ENCODE assay signal across 1 cellular context in genomic region chr6:79525272-79526100, GRCh38.
TF ChIP-seq lines count a peak whose summit lies in the region.

No MANE protein-coding gene starts in this region.

TF ChIP-seq in HepG2, 621 proteins besides CTCF, POLR2A, EP300 and RAD21 (continued from another document and continues in another):
- TF ChIP-seq, protein P1, sequence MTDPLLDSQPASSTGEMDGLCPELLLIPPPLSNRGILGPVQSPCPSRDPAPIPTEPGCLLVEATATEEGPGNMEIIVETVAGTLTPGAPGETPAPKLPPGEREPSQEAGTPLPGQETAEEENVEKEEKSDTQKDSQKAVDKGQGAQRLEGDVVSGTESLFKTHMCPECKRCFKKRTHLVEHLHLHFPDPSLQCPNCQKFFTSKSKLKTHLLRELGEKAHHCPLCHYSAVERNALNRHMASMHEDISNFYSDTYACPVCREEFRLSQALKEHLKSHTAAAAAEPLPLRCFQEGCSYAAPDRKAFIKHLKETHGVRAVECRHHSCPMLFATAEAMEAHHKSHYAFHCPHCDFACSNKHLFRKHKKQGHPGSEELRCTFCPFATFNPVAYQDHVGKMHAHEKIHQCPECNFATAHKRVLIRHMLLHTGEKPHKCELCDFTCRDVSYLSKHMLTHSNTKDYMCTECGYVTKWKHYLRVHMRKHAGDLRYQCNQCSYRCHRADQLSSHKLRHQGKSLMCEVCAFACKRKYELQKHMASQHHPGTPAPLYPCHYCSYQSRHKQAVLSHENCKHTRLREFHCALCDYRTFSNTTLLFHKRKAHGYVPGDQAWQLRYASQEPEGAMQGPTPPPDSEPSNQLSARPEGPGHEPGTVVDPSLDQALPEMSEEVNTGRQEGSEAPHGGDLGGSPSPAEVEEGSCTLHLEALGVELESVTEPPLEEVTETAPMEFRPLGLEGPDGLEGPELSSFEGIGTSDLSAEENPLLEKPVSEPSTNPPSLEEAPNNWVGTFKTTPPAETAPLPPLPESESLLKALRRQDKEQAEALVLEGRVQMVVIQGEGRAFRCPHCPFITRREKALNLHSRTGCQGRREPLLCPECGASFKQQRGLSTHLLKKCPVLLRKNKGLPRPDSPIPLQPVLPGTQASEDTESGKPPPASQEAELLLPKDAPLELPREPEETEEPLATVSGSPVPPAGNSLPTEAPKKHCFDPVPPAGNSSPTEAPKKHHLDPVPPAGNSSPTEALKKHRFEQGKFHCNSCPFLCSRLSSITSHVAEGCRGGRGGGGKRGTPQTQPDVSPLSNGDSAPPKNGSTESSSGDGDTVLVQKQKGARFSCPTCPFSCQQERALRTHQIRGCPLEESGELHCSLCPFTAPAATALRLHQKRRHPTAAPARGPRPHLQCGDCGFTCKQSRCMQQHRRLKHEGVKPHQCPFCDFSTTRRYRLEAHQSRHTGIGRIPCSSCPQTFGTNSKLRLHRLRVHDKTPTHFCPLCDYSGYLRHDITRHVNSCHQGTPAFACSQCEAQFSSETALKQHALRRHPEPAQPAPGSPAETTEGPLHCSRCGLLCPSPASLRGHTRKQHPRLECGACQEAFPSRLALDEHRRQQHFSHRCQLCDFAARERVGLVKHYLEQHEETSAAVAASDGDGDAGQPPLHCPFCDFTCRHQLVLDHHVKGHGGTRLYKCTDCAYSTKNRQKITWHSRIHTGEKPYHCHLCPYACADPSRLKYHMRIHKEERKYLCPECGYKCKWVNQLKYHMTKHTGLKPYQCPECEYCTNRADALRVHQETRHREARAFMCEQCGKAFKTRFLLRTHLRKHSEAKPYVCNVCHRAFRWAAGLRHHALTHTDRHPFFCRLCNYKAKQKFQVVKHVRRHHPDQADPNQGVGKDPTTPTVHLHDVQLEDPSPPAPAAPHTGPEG (CRISPR knock-in tag; IDR thresholded peaks at IDR 0.05) = no peak
- peak; percentile 47; the same call in 1 of the 2 replicates for TF ChIP-seq GATA4 (IDR thresholded peaks at IDR 0.05; ENCODE audit: borderline replicate concordance, low read depth)
- 0 out of 2 replicates have a peak, but pooled peaks have one; percentile 36 for TF ChIP-seq ZNF30 (CRISPR knock-in tag; IDR thresholded peaks at IDR 0.05)
- TF ChIP-seq ETV5 (CRISPR knock-in tag; IDR thresholded peaks at IDR 0.05; ENCODE audit: borderline replicate concordance) = peak; percentile 81; the same call in 1 of the 2 replicates
- TF ChIP-seq PAXIP1 (CRISPR knock-in tag; conservative IDR thresholded peaks at IDR 0.05) = peak; percentile 87
- peak; percentile 63; the same call in 1 of the 2 replicates for TF ChIP-seq ZNF281 (CRISPR knock-in tag; IDR thresholded peaks at IDR 0.05; ENCODE audit: borderline replicate concordance)
- peak; percentile 58; the same call in 1 of the 2 replicates for TF ChIP-seq NFIC (IDR thresholded peaks at IDR 0.05; ENCODE audit: low read length)
- peak; percentile 67; the same call in 1 of the 2 replicates for TF ChIP-seq RARA (CRISPR knock-in tag; IDR thresholded peaks at IDR 0.05)
- TF ChIP-seq, protein P2, sequence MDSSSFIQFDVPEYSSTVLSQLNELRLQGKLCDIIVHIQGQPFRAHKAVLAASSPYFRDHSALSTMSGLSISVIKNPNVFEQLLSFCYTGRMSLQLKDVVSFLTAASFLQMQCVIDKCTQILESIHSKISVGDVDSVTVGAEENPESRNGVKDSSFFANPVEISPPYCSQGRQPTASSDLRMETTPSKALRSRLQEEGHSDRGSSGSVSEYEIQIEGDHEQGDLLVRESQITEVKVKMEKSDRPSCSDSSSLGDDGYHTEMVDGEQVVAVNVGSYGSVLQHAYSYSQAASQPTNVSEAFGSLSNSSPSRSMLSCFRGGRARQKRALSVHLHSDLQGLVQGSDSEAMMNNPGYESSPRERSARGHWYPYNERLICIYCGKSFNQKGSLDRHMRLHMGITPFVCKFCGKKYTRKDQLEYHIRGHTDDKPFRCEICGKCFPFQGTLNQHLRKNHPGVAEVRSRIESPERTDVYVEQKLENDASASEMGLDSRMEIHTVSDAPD (CRISPR knock-in tag; IDR thresholded peaks at IDR 0.05) = 0 out of 2 replicates have a peak, but pooled peaks have one; percentile 36
- peak; percentile 92 for TF ChIP-seq ZFX (CRISPR knock-in tag; IDR thresholded peaks at IDR 0.05; ENCODE audit: low read depth)
- TF ChIP-seq NAIF1 (CRISPR knock-in tag; IDR thresholded peaks at IDR 0.05; ENCODE audit: borderline replicate concordance) = no peak
- peak; percentile 29; the same call in 1 of the 2 replicates for TF ChIP-seq TCF7 (IDR thresholded peaks at IDR 0.05; ENCODE audit: low read depth)
- TF ChIP-seq, protein P3, sequence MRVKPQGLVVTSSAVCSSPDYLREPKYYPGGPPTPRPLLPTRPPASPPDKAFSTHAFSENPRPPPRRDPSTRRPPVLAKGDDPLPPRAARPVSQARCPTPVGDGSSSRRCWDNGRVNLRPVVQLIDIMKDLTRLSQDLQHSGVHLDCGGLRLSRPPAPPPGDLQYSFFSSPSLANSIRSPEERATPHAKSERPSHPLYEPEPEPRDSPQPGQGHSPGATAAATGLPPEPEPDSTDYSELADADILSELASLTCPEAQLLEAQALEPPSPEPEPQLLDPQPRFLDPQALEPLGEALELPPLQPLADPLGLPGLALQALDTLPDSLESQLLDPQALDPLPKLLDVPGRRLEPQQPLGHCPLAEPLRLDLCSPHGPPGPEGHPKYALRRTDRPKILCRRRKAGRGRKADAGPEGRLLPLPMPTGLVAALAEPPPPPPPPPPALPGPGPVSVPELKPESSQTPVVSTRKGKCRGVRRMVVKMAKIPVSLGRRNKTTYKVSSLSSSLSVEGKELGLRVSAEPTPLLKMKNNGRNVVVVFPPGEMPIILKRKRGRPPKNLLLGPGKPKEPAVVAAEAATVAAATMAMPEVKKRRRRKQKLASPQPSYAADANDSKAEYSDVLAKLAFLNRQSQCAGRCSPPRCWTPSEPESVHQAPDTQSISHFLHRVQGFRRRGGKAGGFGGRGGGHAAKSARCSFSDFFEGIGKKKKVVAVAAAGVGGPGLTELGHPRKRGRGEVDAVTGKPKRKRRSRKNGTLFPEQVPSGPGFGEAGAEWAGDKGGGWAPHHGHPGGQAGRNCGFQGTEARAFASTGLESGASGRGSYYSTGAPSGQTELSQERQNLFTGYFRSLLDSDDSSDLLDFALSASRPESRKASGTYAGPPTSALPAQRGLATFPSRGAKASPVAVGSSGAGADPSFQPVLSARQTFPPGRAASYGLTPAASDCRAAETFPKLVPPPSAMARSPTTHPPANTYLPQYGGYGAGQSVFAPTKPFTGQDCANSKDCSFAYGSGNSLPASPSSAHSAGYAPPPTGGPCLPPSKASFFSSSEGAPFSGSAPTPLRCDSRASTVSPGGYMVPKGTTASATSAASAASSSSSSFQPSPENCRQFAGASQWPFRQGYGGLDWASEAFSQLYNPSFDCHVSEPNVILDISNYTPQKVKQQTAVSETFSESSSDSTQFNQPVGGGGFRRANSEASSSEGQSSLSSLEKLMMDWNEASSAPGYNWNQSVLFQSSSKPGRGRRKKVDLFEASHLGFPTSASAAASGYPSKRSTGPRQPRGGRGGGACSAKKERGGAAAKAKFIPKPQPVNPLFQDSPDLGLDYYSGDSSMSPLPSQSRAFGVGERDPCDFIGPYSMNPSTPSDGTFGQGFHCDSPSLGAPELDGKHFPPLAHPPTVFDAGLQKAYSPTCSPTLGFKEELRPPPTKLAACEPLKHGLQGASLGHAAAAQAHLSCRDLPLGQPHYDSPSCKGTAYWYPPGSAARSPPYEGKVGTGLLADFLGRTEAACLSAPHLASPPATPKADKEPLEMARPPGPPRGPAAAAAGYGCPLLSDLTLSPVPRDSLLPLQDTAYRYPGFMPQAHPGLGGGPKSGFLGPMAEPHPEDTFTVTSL (CRISPR knock-in tag; IDR thresholded peaks at IDR 0.05; ENCODE audit: borderline replicate concordance) = peak; percentile 83; the same call in 1 of the 2 replicates
- TF ChIP-seq ZNF121 (CRISPR knock-in tag; IDR thresholded peaks at IDR 0.05) = 0 out of 2 replicates have a peak, but pooled peaks have one; percentile 11
- peak; percentile 50 for TF ChIP-seq HMG20B (CRISPR knock-in tag; conservative IDR thresholded peaks at IDR 0.05)
- TF ChIP-seq ZNF616 (CRISPR knock-in tag; IDR thresholded peaks at IDR 0.05; ENCODE audit: low read depth) = 0 out of 2 replicates have a peak, but pooled peaks have one; percentile 42
- 0 out of 2 replicates have a peak, but pooled peaks have one; percentile 49 for TF ChIP-seq SIX1 (CRISPR knock-in tag; IDR thresholded peaks at IDR 0.05; ENCODE audit: borderline replicate concordance)
- peak; percentile 47 for TF ChIP-seq SKI (IDR thresholded peaks at IDR 0.05; ENCODE audit: partially characterized antibody)
- TF ChIP-seq ZNF781 (CRISPR knock-in tag; IDR thresholded peaks at IDR 0.05; ENCODE audit: borderline replicate concordance, not compliant biosample characterization) = peak; percentile 27
- peak; percentile 59 for TF ChIP-seq ELF3 (CRISPR knock-in tag; IDR thresholded peaks at IDR 0.05)
- peak; percentile 68; the same call in 1 of the 2 replicates for TF ChIP-seq NCOA1 (CRISPR knock-in tag; IDR thresholded peaks at IDR 0.05)
- 0 out of 2 replicates have a peak, but pooled peaks have one; percentile 22 for TF ChIP-seq NFYB (CRISPR knock-in tag; IDR thresholded peaks at IDR 0.05)
- no peak for TF ChIP-seq SP2 (CRISPR knock-in tag; IDR thresholded peaks at IDR 0.05)
- peak; percentile 71 for TF ChIP-seq GATAD2A (CRISPR knock-in tag; IDR thresholded peaks at IDR 0.05)
- no peak for TF ChIP-seq ZNF124 (CRISPR knock-in tag; IDR thresholded peaks at IDR 0.05)
- TF ChIP-seq SALL1 (CRISPR knock-in tag; IDR thresholded peaks at IDR 0.05) = peak; percentile 92
- TF ChIP-seq ATF4 (CRISPR knock-in tag; IDR thresholded peaks at IDR 0.05) = peak in 1 of 2 experiments; percentile 88; a peak in 2 of 4 replicates
- no peak for TF ChIP-seq CAMTA2 (CRISPR knock-in tag; IDR thresholded peaks at IDR 0.05; ENCODE audit: borderline replicate concordance)
- TF ChIP-seq SOX13 (IDR thresholded peaks at IDR 0.05) = no peak
- TF ChIP-seq SOX13 (CRISPR knock-in tag; conservative IDR thresholded peaks at IDR 0.05 in 1 of 2, IDR thresholded peaks at IDR 0.05 in 1 of 2) = peak in 1 of 2 experiments; percentile 58; a peak in 1 of 4 replicates
- no peak for TF ChIP-seq LCORL (IDR thresholded peaks at IDR 0.05)
- peak; percentile 77 for TF ChIP-seq LCORL (CRISPR knock-in tag; IDR thresholded peaks at IDR 0.05)
- 0 out of 2 replicates have a peak, but pooled peaks have one; percentile 43 for TF ChIP-seq ZNF670 (CRISPR knock-in tag; IDR thresholded peaks at IDR 0.05; ENCODE audit: borderline replicate concordance)
